Comparison of ENCODE assay signal across 17 cellular contexts in the genomic region with DNA sequence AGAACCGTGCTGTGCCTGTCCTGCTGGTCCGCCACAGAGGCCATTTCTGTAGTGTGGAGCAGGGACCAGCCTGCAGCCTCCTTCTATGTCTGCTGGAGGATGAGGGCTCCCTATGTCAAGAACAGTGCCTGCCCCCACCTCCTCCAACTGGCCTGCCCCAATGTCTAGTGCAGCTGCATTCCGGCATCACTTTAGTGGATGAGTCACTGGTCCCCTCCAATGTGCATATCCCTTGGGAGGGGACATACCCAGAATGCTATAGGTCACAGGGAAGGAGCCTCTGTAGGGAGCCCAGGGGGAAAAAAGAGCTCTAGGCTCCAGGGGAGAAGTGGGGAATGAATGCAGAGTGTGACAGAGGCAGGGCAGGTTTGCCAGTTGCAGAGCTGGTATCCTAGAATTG.
"Had no signal": no experiment of that assay in that cellular context is flagged by ENCODE, and none has a peak within 500 bp of the region (broad histone marks: within the 10 kb centered on the region; RNA-seq: fewer than 3 reads in every experiment).

No MANE protein-coding gene starts in this region.

- H3K9me3 Mint-ChIP-seq: activated CD4-positive, alpha-beta T cell treated with anti-CD3 and anti-CD28 coated beads, Interleukin-2, amount 10 ng/mL, durations not matched to agents 24 days and 14 days; activated CD8-positive, alpha-beta T cell treated with anti-CD3 and anti-CD28 coated beads for 36 hours; activated naive CD8-positive, alpha-beta T cell treated with anti-CD3 and anti-CD28 coated beads, Interleukin-2, amount 10 ng/mL, durations not matched to agents 7 days and 5 days; activated T-helper 17 cell treated with anti-CD3 and anti-CD28 coated beads, Interleukin-2, amount 50 U/mL, for 72 hours; effector memory CD8-positive, alpha-beta T cell; nephron progenitor cell; stimulated activated naive B cell treated with anti-CD40 and anti-IgM and Interleukin-4, amounts not matched to agents 10 μg/mL and 1 μg/mL and 100 μg/mL, for 72 hours had no signal

- H3K4me3 Mint-ChIP-seq: activated CD4-positive, alpha-beta T cell treated with anti-CD3 and anti-CD28 coated beads, Interleukin-2, amount 10 ng/mL, durations not matched to agents 24 days and 14 days; activated CD8-positive, alpha-beta T cell treated with anti-CD3 and anti-CD28 coated beads for 36 hours; activated naive CD8-positive, alpha-beta T cell treated with anti-CD3 and anti-CD28 coated beads, Interleukin-2, amount 10 ng/mL, durations not matched to agents 7 days and 5 days; activated T-helper 17 cell treated with anti-CD3 and anti-CD28 coated beads, Interleukin-2, amount 50 U/mL, for 72 hours; effector memory CD8-positive, alpha-beta T cell; nephron progenitor cell; stimulated activated naive B cell treated with anti-CD40 and anti-IgM and Interleukin-4, amounts not matched to agents 10 μg/mL and 1 μg/mL and 100 μg/mL, for 72 hours had no signal

- H3K36me3 ChIP-seq: cardiac muscle cell, thoracic aorta, upper lobe of right lung had no signal

- DNase-seq: activated CD4-positive, alpha-beta T cell treated with anti-CD3 and anti-CD28 coated beads, Interleukin-2, amount 10 ng/mL, durations not matched to agents 24 days and 14 days; activated CD8-positive, alpha-beta T cell treated with anti-CD3 and anti-CD28 coated beads for 36 hours; activated naive CD4-positive, alpha-beta T cell; activated naive CD8-positive, alpha-beta T cell treated with anti-CD3 and anti-CD28 coated beads, Interleukin-2, amount 10 ng/mL, durations not matched to agents 7 days and 5 days; activated T-cell treated with anti-CD3 and anti-CD28 coated beads, Interleukin-2, amount 50 U/mL, for 1 hour; amygdala; effector memory CD8-positive, alpha-beta T cell; midbrain; nephron progenitor cell; occipital lobe; retina; stimulated activated naive B cell treated with anti-CD40 and anti-IgM and Interleukin-4, amounts not matched to agents 10 μg/mL and 1 μg/mL and 100 μg/mL, for 72 hours; upper lobe of right lung had no signal

- H3K27me3 ChIP-seq: upper lobe of right lung had no signal

- H3K27ac Mint-ChIP-seq: activated CD4-positive, alpha-beta T cell treated with anti-CD3 and anti-CD28 coated beads, Interleukin-2, amount 10 ng/mL, durations not matched to agents 24 days and 14 days; activated CD8-positive, alpha-beta T cell treated with anti-CD3 and anti-CD28 coated beads for 36 hours; activated naive CD8-positive, alpha-beta T cell treated with anti-CD3 and anti-CD28 coated beads, Interleukin-2, amount 10 ng/mL, durations not matched to agents 7 days and 5 days; activated T-helper 17 cell treated with anti-CD3 and anti-CD28 coated beads, Interleukin-2, amount 50 U/mL, for 72 hours; effector memory CD8-positive, alpha-beta T cell; nephron progenitor cell; stimulated activated naive B cell treated with anti-CD40 and anti-IgM and Interleukin-4, amounts not matched to agents 10 μg/mL and 1 μg/mL and 100 μg/mL, for 72 hours had no signal

- H3K27ac ChIP-seq: cardiac muscle cell, thoracic aorta, upper lobe of right lung had no signal

- H3K9me3 ChIP-seq: thoracic aorta, upper lobe of right lung had no signal

- H3K36me3 Mint-ChIP-seq: activated naive CD8-positive, alpha-beta T cell treated with anti-CD3 and anti-CD28 coated beads, Interleukin-2, amount 10 ng/mL, durations not matched to agents 7 days and 5 days; stimulated activated naive B cell treated with anti-CD40 and anti-IgM and Interleukin-4, amounts not matched to agents 10 μg/mL and 1 μg/mL and 100 μg/mL, for 72 hours had no signal

- H3K4me1 Mint-ChIP-seq: activated CD4-positive, alpha-beta T cell treated with anti-CD3 and anti-CD28 coated beads, Interleukin-2, amount 10 ng/mL, durations not matched to agents 24 days and 14 days; activated T-helper 17 cell treated with anti-CD3 and anti-CD28 coated beads, Interleukin-2, amount 50 U/mL, for 72 hours; stimulated activated naive B cell treated with anti-CD40 and anti-IgM and Interleukin-4, amounts not matched to agents 10 μg/mL and 1 μg/mL and 100 μg/mL, for 72 hours had no signal

- H3K4me3 ChIP-seq: cardiac muscle cell, lung, thoracic aorta, upper lobe of right lung had no signal

- H3K4me1 ChIP-seq: upper lobe of right lung had no signal
